Comparison of ENCODE assay signal across 20 cellular contexts in genomic region chr11:2397005-2397404, GRCh38. TPM values are rescaled to one million over a fixed set of nuclear protein-coding genes. Genes with fewer than 3 reads are reported as not detected.
DNase-seq lines count a peak whose midpoint lies in the region; ATAC-seq, FAIRE-seq and TF ChIP-seq lines count a peak whose summit lies in the region.
"Had no signal": no experiment of that assay in that cellular context is flagged by ENCODE, and none has a peak within 500 bp of the region (broad histone marks: within the 10 kb centered on the region; RNA-seq: fewer than 3 reads in every experiment).

No MANE protein-coding gene starts in this region.

- DNase-seq in activated naive CD8-positive, alpha-beta T cell treated with anti-CD3 and anti-CD28 coated beads for 36 hours = no peak
- DNase-seq in IMR-90 (no peak), endothelial cell of umbilical vein (ENCODE audit: low read depth, low spot score) (no peak), T-cell (no peak), RKO (ENCODE audit: low spot score) (no peak)
- DNase-seq in stimulated activated naive B cell treated with anti-CD40 and anti-IgM and Interleukin-4, amounts not matched to agents 10 μg/mL and 1 μg/mL and 100 μg/mL, for 72 hours = no peak
- DNase-seq: DMS79 treated with DMSO at 0.1 percent for 48 hours, NCI-H1436 treated with DMSO at 0.1 percent for 48 hours, NCI-H2029, NCI-H345, NCI-H524 treated with DMSO at 0.1 percent for 48 hours, PC-9 had no signal

- H2BK20ac ChIP-seq in IMR-90 (ENCODE audit: low read depth, low read length) = no peak overlapping the region

- H3K79me2 ChIP-seq in endothelial cell of umbilical vein (ENCODE audit: control insufficient read depth, insufficient read depth, low read length) = peaks cover 25% of the 10 kb centered on the region

- H3K4ac ChIP-seq in IMR-90 (ENCODE audit: low read depth, low read length) = no peak overlapping the region

- peak overlapping the region; percentile 1 for H2AFZ ChIP-seq in IMR-90 (replicated peaks; ENCODE audit: low read length, poor library complexity)
- H2AFZ ChIP-seq in endothelial cell of umbilical vein (ENCODE audit: low read depth, low read length) = no peak overlapping the region
- H2AFZ ChIP-seq: PC-9 had no signal

- no peak for TF ChIP-seq RAD21 in IMR-90 (IDR thresholded peaks at IDR 0.05; ENCODE audit: low read length)

- H3K36me3 ChIP-seq in IMR-90 (ENCODE audit: control insufficient read depth, insufficient read depth, low read length) (peaks cover 47% of the 10 kb centered on the region), endothelial cell of umbilical vein (ENCODE audit: control insufficient read depth in 2 of 2, extremely low read depth in 1 of 2, insufficient read depth in 2 of 2, low read length in 2 of 2) (peaks cover 7 to 34% of the 10 kb centered on the region in 2 experiments)

- no peak overlapping the region for H3K56ac ChIP-seq in IMR-90 (ENCODE audit: extremely low read depth, insufficient read depth, low read length)

- H3K79me1 ChIP-seq in IMR-90 (ENCODE audit: low read depth in 1 of 2, low read length in 2 of 2) = peaks cover 10 to 30% of the 10 kb centered on the region in 2 experiments

- CTCF ChIA-PET in IMR-90 (lab: Yijun Ruan, JAX) (no interaction called here), endothelial cell of umbilical vein (lab: Charles Lee) (interaction anchor here (1.0 kb wide), 1 partner anchor 15 kb away, joined by 4 read pairs; no protein-coding TSS in a partner anchor), T-cell (lab: Charles Lee) (no interaction called here)

- no peaks in the 10 kb centered on the region for H3K9me1 ChIP-seq in IMR-90 (ENCODE audit: insufficient read depth, low read length)
- H3K9me1 ChIP-seq in endothelial cell of umbilical vein (replicated peaks; ENCODE audit: control insufficient read depth, extremely low read depth, insufficient read depth, low read length) = no peaks in the 10 kb centered on the region

- intact Hi-C loops in IMR-90 (cut with micrococcal nuclease) (no loop called here), endothelial cell of umbilical vein (cut with micrococcal nuclease) (no loop called here)

- H3K27ac Mint-ChIP-seq in activated naive CD8-positive, alpha-beta T cell = peak overlapping the region; percentile 23
- no peak overlapping the region for H3K27ac Mint-ChIP-seq in activated naive CD8-positive, alpha-beta T cell treated with anti-CD3 and anti-CD28 coated beads for 36 hours
- peak overlapping the region; percentile 72 for H3K27ac Mint-ChIP-seq in stimulated activated naive B cell treated with anti-CD40 and anti-IgM and Interleukin-4, amounts not matched to agents 10 μg/mL and 1 μg/mL and 100 μg/mL, for 72 hours
- no peak overlapping the region for H3K27ac Mint-ChIP-seq in T-cell

- H3K9ac ChIP-seq in IMR-90 (ENCODE audit: low read depth, low read length) (no peak overlapping the region), endothelial cell of umbilical vein (replicated peaks; ENCODE audit: extremely low read depth, insufficient read depth, low read length) (no peak overlapping the region)
- H3K9ac ChIP-seq: BLaER1, KMS-11 had no signal

- H3K27ac ChIP-seq in IMR-90 (ENCODE audit: insufficient read depth, low read length) (no peak overlapping the region), endothelial cell of umbilical vein (ENCODE audit: insufficient read depth, low read depth, low read length) (no peak overlapping the region)
- H3K27ac ChIP-seq: BLaER1, KMS-11, PC-9, SJSA1 had no signal

- no peak overlapping the region for H4K8ac ChIP-seq in IMR-90 (ENCODE audit: low read depth in 2 of 2, low read length in 2 of 2)

- BruUV-seq in IMR-90 (replicated peaks; lab: Mats Ljungman, UMichigan) = TSS peak; percentile 97
- TSS peak; percentile 23 for BruUV-seq in endothelial cell of umbilical vein (replicated peaks; lab: Mats Ljungman, UMichigan)

- no peak overlapping the region for H3K14ac ChIP-seq in IMR-90 (replicated peaks; ENCODE audit: low read depth, low read length)

- H3K4me3 Mint-ChIP-seq in activated naive CD8-positive, alpha-beta T cell = no peak overlapping the region
- H3K4me3 Mint-ChIP-seq in activated naive CD8-positive, alpha-beta T cell treated with anti-CD3 and anti-CD28 coated beads for 36 hours = no peak overlapping the region
- H3K4me3 Mint-ChIP-seq in stimulated activated naive B cell treated with anti-CD40 and anti-IgM and Interleukin-4, amounts not matched to agents 10 μg/mL and 1 μg/mL and 100 μg/mL, for 72 hours = no peak overlapping the region
- no peak overlapping the region for H3K4me3 Mint-ChIP-seq in T-cell

- TF ChIP-seq POLR2A in IMR-90 (IDR thresholded peaks at IDR 0.05; ENCODE audit: low read depth, low read length) (no peak), endothelial cell of umbilical vein (IDR thresholded peaks at IDR 0.05; ENCODE audit: low read depth, low read length) (no peak)

- dilution Hi-C loops in IMR-90 (cut with HindIII; ENCODE audit: low sequenced_read_pairs, unreplicated experiment) = no loop called here
- dilution Hi-C loops in endothelial cell of umbilical vein (cut with MboI; ENCODE audit: extremely low pct_ligation_motif_present, low sequenced_read_pairs) = no loop called here

- H2BK15ac ChIP-seq in IMR-90 (ENCODE audit: low read depth, low read length) = no peak overlapping the region

- peaks cover 7% of the 10 kb centered on the region for H3K4me1 Mint-ChIP-seq in activated naive CD8-positive, alpha-beta T cell (ENCODE audit: low read depth)
- H3K4me1 Mint-ChIP-seq in activated naive CD8-positive, alpha-beta T cell treated with anti-CD3 and anti-CD28 coated beads for 36 hours = peaks cover 7% of the 10 kb centered on the region
- peaks cover 33 to 74% of the 10 kb centered on the region in 2 donors for H3K4me1 Mint-ChIP-seq in stimulated activated naive B cell treated with anti-CD40 and anti-IgM and Interleukin-4, amounts not matched to agents 10 μg/mL and 1 μg/mL and 100 μg/mL, for 72 hours
- peaks cover 10 to 15% (median 14%) of the 10 kb centered on the region in 3 donors for H3K4me1 Mint-ChIP-seq in T-cell

- TF ChIP-seq CTCF in IMR-90 (conservative IDR thresholded peaks at IDR 0.05; ENCODE audit: low read depth, low read length) = no peak
- TF ChIP-seq CTCF in endothelial cell of umbilical vein (IDR thresholded peaks at IDR 0.05; ENCODE audit: extremely low read depth in 1 of 2, insufficient read depth in 1 of 2, low read depth in 1 of 2, low read length in 2 of 2) = no peak

- no peaks in the 10 kb centered on the region for H3K9me3 Mint-ChIP-seq in activated naive CD8-positive, alpha-beta T cell (ENCODE audit: low read depth)
- H3K9me3 Mint-ChIP-seq in activated naive CD8-positive, alpha-beta T cell treated with anti-CD3 and anti-CD28 coated beads for 36 hours = no peaks in the 10 kb centered on the region
- no peaks in the 10 kb centered on the region for H3K9me3 Mint-ChIP-seq in stimulated activated naive B cell treated with anti-CD40 and anti-IgM and Interleukin-4, amounts not matched to agents 10 μg/mL and 1 μg/mL and 100 μg/mL, for 72 hours
- no peaks in the 10 kb centered on the region for H3K9me3 Mint-ChIP-seq in T-cell

- POLR2A ChIA-PET in IMR-90 (lab: Charles Lee; ENCODE audit: unreplicated experiment) (no interaction called here), endothelial cell of umbilical vein (lab: Charles Lee) (no interaction called here), T-cell (lab: Charles Lee) (no interaction called here)

- H2BK120ac ChIP-seq in IMR-90 (ENCODE audit: low read depth, low read length) = no peak overlapping the region

- H3K4me1 ChIP-seq in IMR-90 (ENCODE audit: control insufficient read depth, insufficient read depth, low read length) (peaks cover 9% of the 10 kb centered on the region), endothelial cell of umbilical vein (ENCODE audit: control insufficient read depth, extremely low read depth, insufficient read depth, low read length) (peaks cover 17% of the 10 kb centered on the region)

- no peak overlapping the region for H3K23ac ChIP-seq in IMR-90 (ENCODE audit: low read depth, low read length)

- H2AK5ac ChIP-seq in IMR-90 (ENCODE audit: low read depth, low read length) = no peak overlapping the region

- no peak overlapping the region for H3K18ac ChIP-seq in IMR-90 (ENCODE audit: low read depth, low read length)

- no peak overlapping the region for H4K91ac ChIP-seq in IMR-90 (ENCODE audit: insufficient read depth, low read depth, low read length)

- peaks cover 4% of the 10 kb centered on the region; the same call in 1 of the 2 replicates for H4K20me1 ChIP-seq in IMR-90 (ENCODE audit: insufficient read depth, low read length)
- H4K20me1 ChIP-seq in endothelial cell of umbilical vein (replicated peaks; ENCODE audit: control insufficient read depth, extremely low read depth, insufficient read depth, low read length) = no peaks in the 10 kb centered on the region

- no peaks in the 10 kb centered on the region for H3K27me3 Mint-ChIP-seq in activated naive CD8-positive, alpha-beta T cell
- no peaks in the 10 kb centered on the region for H3K27me3 Mint-ChIP-seq in activated naive CD8-positive, alpha-beta T cell treated with anti-CD3 and anti-CD28 coated beads for 36 hours
- no peaks in the 10 kb centered on the region for H3K27me3 Mint-ChIP-seq in stimulated activated naive B cell treated with anti-CD40 and anti-IgM and Interleukin-4, amounts not matched to agents 10 μg/mL and 1 μg/mL and 100 μg/mL, for 72 hours
- H3K27me3 Mint-ChIP-seq in T-cell = no peaks in the 10 kb centered on the region

- no peaks in the 10 kb centered on the region for H3K9me3 ChIP-seq in IMR-90 (ENCODE audit: control insufficient read depth, insufficient read depth, low read length)
- H3K9me3 ChIP-seq in endothelial cell of umbilical vein (replicated peaks; ENCODE audit: control insufficient read depth, insufficient read depth, low read length) = no peaks in the 10 kb centered on the region
- H3K9me3 ChIP-seq: BLaER1, SJSA1 had no signal

- no peak overlapping the region for H4K5ac ChIP-seq in IMR-90 (ENCODE audit: low read depth, low read length)

- H3K27me3 ChIP-seq in IMR-90 (ENCODE audit: control insufficient read depth, insufficient read depth, low read length) (no peaks in the 10 kb centered on the region), endothelial cell of umbilical vein (ENCODE audit: control insufficient read depth in 2 of 2, insufficient read depth in 2 of 2, low read length in 2 of 2) (no peaks in the 10 kb centered on the region)
- H3K27me3 ChIP-seq: BLaER1, SJSA1 had no signal

- no peak overlapping the region for H2BK5ac ChIP-seq in IMR-90 (ENCODE audit: low read depth, low read length, poor library complexity, severe bottlenecking)

- WGBS in IMR-90 (ENCODE audit: extremely low coverage in 2 of 2, insufficient read length in 1 of 2), 2 experiments = no CpG with 5 or more reads among the region's 12 CpGs

- ATAC-seq in IMR-90 (ENCODE audit: low read depth) (no peak), HG03196 (IDR thresholded peaks at IDR 0.05; ENCODE audit: unreplicated experiment) (no peak), T-cell (replicated peaks in 1 of 4) (no peak)
- no peak for ATAC-seq in stimulated activated naive B cell treated with anti-CD40 and anti-IgM and Interleukin-4, amounts not matched to agents 10 μg/mL and 1 μg/mL and 100 μg/mL, for 72 hours (replicated peaks)

- in situ Hi-C loops in IMR-90 (cut with MboI; ENCODE audit: low sequenced_read_pairs) = no loop called here

- no peak for FAIRE-seq in endothelial cell of umbilical vein (lab: Jason Lieb, UNC)
- FAIRE-seq: A204.1 had no signal

- no peak overlapping the region for H3K4me3 ChIP-seq in IMR-90 (ENCODE audit: insufficient read depth, low read depth, low read length)
- no peak overlapping the region for H3K4me3 ChIP-seq in endothelial cell of umbilical vein (replicated peaks in 1 of 3; ENCODE audit: insufficient read depth in 1 of 3, low read depth in 1 of 3, low read length in 3 of 3)
- H3K4me3 ChIP-seq: BLaER1, PC-9, SJSA1 had no signal

- H3K4me2 ChIP-seq in IMR-90 (ENCODE audit: low read depth, low read length) (no peak overlapping the region), endothelial cell of umbilical vein (ENCODE audit: insufficient read depth, low read length) (no peak overlapping the region)
- H3K4me2 ChIP-seq: BLaER1, KMS-11, PC-9 had no signal

- no peak overlapping the region for H2AK9ac ChIP-seq in IMR-90 (replicated peaks; ENCODE audit: low read depth, low read length, poor library complexity)

- H3K36me3 Mint-ChIP-seq in activated naive CD8-positive, alpha-beta T cell = no peaks in the 10 kb centered on the region
- peaks cover 2% of the 10 kb centered on the region for H3K36me3 Mint-ChIP-seq in activated naive CD8-positive, alpha-beta T cell treated with anti-CD3 and anti-CD28 coated beads for 36 hours
- peaks cover 9 to 19% of the 10 kb centered on the region in 2 donors for H3K36me3 Mint-ChIP-seq in stimulated activated naive B cell treated with anti-CD40 and anti-IgM and Interleukin-4, amounts not matched to agents 10 μg/mL and 1 μg/mL and 100 μg/mL, for 72 hours
- peaks cover 6% of the 10 kb centered on the region for H3K36me3 Mint-ChIP-seq in T-cell

RNA-seq across cellular contexts. Expression of gene TSSC4, which starts 3.5 kb away (rescaled TPM):
- total RNA-seq in activated naive CD8-positive, alpha-beta T cell treated with anti-CD3 and anti-CD28 coated beads for 36 hours = 10 to 100 TPM; 46.9 to 54.2 TPM
- total RNA-seq in IMR-90 (2012; rRNA removed) (40.0 and 45.3 TPM in 2 replicates), endothelial cell of umbilical vein (59.6 and 61.9 TPM in 2 replicates), T-cell (10 to 100 TPM; 46.2 to 73.7 (median 64.8) TPM)
- polyA plus RNA-seq in IMR-90 (2012; rRNA removed) (34.9 and 43.2 TPM in 2 replicates), endothelial cell of umbilical vein (42.7 and 53.4 TPM in 2 replicates)
- polyA plus RNA-seq in IMR-90 (2012; cell fraction: cytosol; rRNA removed) = 31.3 and 46.1 TPM in 2 replicates
- 40.8 and 137 TPM in 2 replicates for polyA plus RNA-seq in IMR-90 (2012; cell fraction: nucleus; rRNA removed; ENCODE audit: low replicate concordance)
- polyA plus RNA-seq in endothelial cell of umbilical vein (2011; cell fraction: cytosol; rRNA removed) = 18.3 and 31.5 TPM in 2 replicates
- 49.2 and 51.9 TPM in 2 replicates for polyA plus RNA-seq in endothelial cell of umbilical vein (2011; cell fraction: nucleus; rRNA removed)
- 32.6 and 42.6 TPM in 2 replicates for polyA plus RNA-seq in endothelial cell of umbilical vein (2012)
- 20.5 and 25.8 TPM in 2 replicates for polyA minus RNA-seq in endothelial cell of umbilical vein
- polyA minus RNA-seq in endothelial cell of umbilical vein (2011; cell fraction: cytosol; rRNA and poly(A)+ RNA removed) = 15.2 TPM
- 24.1 and 48.8 TPM in 2 replicates for polyA minus RNA-seq in endothelial cell of umbilical vein (2011; cell fraction: nucleus; rRNA and poly(A)+ RNA removed)

RNA-seq across cellular contexts. Expression of gene CD81, which starts 19.9 kb away (rescaled TPM):
- 100 to 1,000 TPM; 132 to 134 TPM for total RNA-seq in activated naive CD8-positive, alpha-beta T cell treated with anti-CD3 and anti-CD28 coated beads for 36 hours
- total RNA-seq in IMR-90 (2012; rRNA removed) = 119 and 159 TPM in 2 replicates
- polyA plus RNA-seq in IMR-90 (2012; rRNA removed) = 566 and 689 TPM in 2 replicates
- 940 and 1,395 TPM in 2 replicates for polyA plus RNA-seq in IMR-90 (2012; cell fraction: cytosol; rRNA removed)
- 328 and 597 TPM in 2 replicates for polyA plus RNA-seq in IMR-90 (2012; cell fraction: nucleus; rRNA removed; ENCODE audit: low replicate concordance)
- total RNA-seq in endothelial cell of umbilical vein = 409 and 445 TPM in 2 replicates
- 641 and 802 TPM in 2 replicates for polyA plus RNA-seq in endothelial cell of umbilical vein
- polyA plus RNA-seq in endothelial cell of umbilical vein (2011; cell fraction: cytosol; rRNA removed) = 406 and 474 TPM in 2 replicates
- polyA plus RNA-seq in endothelial cell of umbilical vein (2011; cell fraction: nucleus; rRNA removed) = 199 and 205 TPM in 2 replicates
- 516 and 727 TPM in 2 replicates for polyA plus RNA-seq in endothelial cell of umbilical vein (2012)
- polyA minus RNA-seq in endothelial cell of umbilical vein = 404 and 450 TPM in 2 replicates
- 53.1 TPM for polyA minus RNA-seq in endothelial cell of umbilical vein (2011; cell fraction: cytosol; rRNA and poly(A)+ RNA removed)
- 58.3 and 65.3 TPM in 2 replicates for polyA minus RNA-seq in endothelial cell of umbilical vein (2011; cell fraction: nucleus; rRNA and poly(A)+ RNA removed)
- total RNA-seq in T-cell = 100 to 1,000 TPM; 124 to 213 (median 146) TPM

RNA-seq across cellular contexts. Expression of gene TRPM5, which starts 47.3 kb away (rescaled TPM):
- total RNA-seq in activated naive CD8-positive, alpha-beta T cell treated with anti-CD3 and anti-CD28 coated beads for 36 hours = not detected
- not detected in 2 replicates for total RNA-seq in IMR-90 (2012; rRNA removed)
- not detected in 2 replicates for polyA plus RNA-seq in IMR-90 (2012; rRNA removed)
- polyA plus RNA-seq in IMR-90 (2012; cell fraction: cytosol; rRNA removed) = not detected in 2 replicates
- 0.02 TPM in 1 of 2 replicates, not detected in the other for polyA plus RNA-seq in IMR-90 (2012; cell fraction: nucleus; rRNA removed; ENCODE audit: low replicate concordance)
- total RNA-seq in endothelial cell of umbilical vein = not detected in 2 replicates
- not detected in 2 replicates for polyA plus RNA-seq in endothelial cell of umbilical vein
- not detected in 2 replicates for polyA plus RNA-seq in endothelial cell of umbilical vein (2011; cell fraction: cytosol; rRNA removed)
- polyA plus RNA-seq in endothelial cell of umbilical vein (2011; cell fraction: nucleus; rRNA removed) = not detected in 2 replicates
- not detected in 2 replicates for polyA plus RNA-seq in endothelial cell of umbilical vein (2012)
- polyA minus RNA-seq in endothelial cell of umbilical vein = not detected in 2 replicates
- not detected for polyA minus RNA-seq in endothelial cell of umbilical vein (2011; cell fraction: cytosol; rRNA and poly(A)+ RNA removed)
- not detected in 2 replicates for polyA minus RNA-seq in endothelial cell of umbilical vein (2011; cell fraction: nucleus; rRNA and poly(A)+ RNA removed)
- under 1 TPM; 0.07 to 0.73 (median 0.22) TPM for total RNA-seq in T-cell
- total RNA-seq: H4, M059J, PC-9, SJSA1 had no signal

RNA-seq across cellular contexts. Expression of gene KCNQ1, which starts 47.8 kb away (rescaled TPM):
- total RNA-seq in activated naive CD8-positive, alpha-beta T cell treated with anti-CD3 and anti-CD28 coated beads for 36 hours = 1 to 10 TPM; 6.7 to 9.6 TPM
- total RNA-seq in IMR-90 (2012; rRNA removed) (not detected in 2 replicates), endothelial cell of umbilical vein (0.09 and 0.21 TPM in 2 replicates), T-cell (10 to 100 TPM; 20.9 to 32.9 (median 24.0) TPM)
- polyA plus RNA-seq in IMR-90 (2012; rRNA removed) (0.07 TPM in 1 of 2 replicates, not detected in the other), endothelial cell of umbilical vein (0.07 and 0.08 TPM in 2 replicates)
- polyA plus RNA-seq in IMR-90 (2012; cell fraction: cytosol; rRNA removed) = 0.02 TPM in 1 of 2 replicates, not detected in the other
- polyA plus RNA-seq in IMR-90 (2012; cell fraction: nucleus; rRNA removed; ENCODE audit: low replicate concordance) = 0.14 and 0.17 TPM in 2 replicates
- polyA plus RNA-seq in endothelial cell of umbilical vein (2011; cell fraction: cytosol; rRNA removed) = 0.13 and 0.25 TPM in 2 replicates
- polyA plus RNA-seq in endothelial cell of umbilical vein (2011; cell fraction: nucleus; rRNA removed) = 0.11 and 0.21 TPM in 2 replicates
- polyA plus RNA-seq in endothelial cell of umbilical vein (2012) = 0.34 TPM in 1 of 2 replicates, not detected in the other
- polyA minus RNA-seq in endothelial cell of umbilical vein = 0.32 and 0.41 TPM in 2 replicates
- 2.8 TPM for polyA minus RNA-seq in endothelial cell of umbilical vein (2011; cell fraction: cytosol; rRNA and poly(A)+ RNA removed)
- polyA minus RNA-seq in endothelial cell of umbilical vein (2011; cell fraction: nucleus; rRNA and poly(A)+ RNA removed) = 0.29 TPM in 1 of 2 replicates, not detected in the other
- total RNA-seq: M059J, PC-9, SJSA1 had no signal

Comparison
In these comparisons a context has a peak if more than half of its experiments do, and no peak if none do; other contexts are left out.
1. H3K27ac Mint-ChIP-seq: peak in activated naive CD8-positive, alpha-beta T cell (single experiment) and stimulated activated naive B cell treated with anti-CD40 and anti-IgM and Interleukin-4, amounts not matched to agents 10 μg/mL and 1 μg/mL and 100 μg/mL, for 72 hours (single experiment); none in activated naive CD8-positive, alpha-beta T cell treated with anti-CD3 and anti-CD28 coated beads for 36 hours (single experiment) and T-cell (0 of 2).